In the genomic region with DNA sequence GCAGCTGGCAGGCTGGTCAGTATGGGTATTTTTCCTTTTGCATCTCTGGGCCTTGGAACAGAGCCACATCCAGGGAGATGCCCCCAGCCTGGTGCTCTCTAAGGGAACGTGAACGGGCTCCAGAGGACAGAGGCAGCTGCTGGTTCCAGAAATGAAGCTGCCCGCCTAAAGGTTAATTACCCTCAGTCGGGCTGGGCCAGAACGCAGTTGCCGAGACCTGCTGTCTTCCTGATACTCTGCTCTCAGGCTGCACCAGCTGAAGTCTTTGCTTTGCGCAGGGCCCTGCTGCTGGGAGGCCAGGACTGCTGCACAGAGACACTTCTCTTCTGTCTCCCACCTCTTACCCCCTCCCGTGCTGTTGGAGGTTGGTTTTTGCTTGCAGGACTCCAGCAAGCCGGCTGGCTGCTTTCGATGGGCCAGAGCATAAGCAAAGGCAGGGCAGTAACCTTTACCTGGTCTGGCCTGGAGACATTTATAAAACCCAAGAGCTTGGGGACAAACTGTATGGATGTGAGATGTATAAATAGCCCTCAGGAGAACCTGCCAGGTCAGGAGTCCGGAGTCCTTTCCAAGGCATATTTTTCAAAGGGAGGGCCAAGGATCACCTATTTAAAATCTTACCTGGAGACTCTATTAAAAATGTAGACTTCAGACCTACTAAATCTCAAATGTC, we compare ENCODE assay signal across 23 cellular contexts.
"Had no signal": no experiment of that assay in that cellular context is flagged by ENCODE, and none has a peak within 500 bp of the region (broad histone marks: within the 10 kb centered on the region; RNA-seq: fewer than 3 reads in every experiment).

No MANE protein-coding gene starts in this region.

- H3K9ac ChIP-seq: SK-N-SH had no signal

- H3K9me3 ChIP-seq: SJCRH30, SK-N-SH had no signal

- H3K27me3 ChIP-seq: ascending aorta, body of pancreas, SJCRH30 had no signal

- H2AFZ ChIP-seq: PC-9 had no signal

- H3K36me3 Mint-ChIP-seq: activated CD4-positive, alpha-beta memory T cell treated with anti-CD3 and anti-CD28 coated beads for 36 hours; activated naive CD4-positive, alpha-beta T cell treated with anti-CD3 and anti-CD28 coated beads, Interleukin-2, amount 50 U/mL, for 24 hours had no signal

- H3K4me2 ChIP-seq: PC-9, SK-N-SH had no signal

- H3K36me3 ChIP-seq: ascending aorta, SJCRH30 had no signal

- H3K4me1 ChIP-seq: ascending aorta, body of pancreas had no signal

- ATAC-seq: body of pancreas, K562 had no signal

- H3K27ac Mint-ChIP-seq: activated CD4-positive, alpha-beta memory T cell treated with anti-CD3 and anti-CD28 coated beads for 36 hours; activated CD4-positive, alpha-beta T cell treated with anti-CD3 and anti-CD28 coated beads, Interleukin-2, amount 10 ng/mL, durations not matched to agents 7 days and 5 days; activated naive CD4-positive, alpha-beta T cell treated with anti-CD3 and anti-CD28 coated beads, Interleukin-2, amount 50 U/mL, for 24 hours had no signal

- DNase-seq: activated CD4-positive, alpha-beta memory T cell treated with anti-CD3 and anti-CD28 coated beads for 36 hours; activated CD4-positive, alpha-beta T cell treated with anti-CD3 and anti-CD28 coated beads, Interleukin-2, amount 10 ng/mL, durations not matched to agents 7 days and 5 days; activated CD4-positive, CD25-positive, alpha-beta regulatory T cell; amniotic stem cell; body of pancreas; central memory CD4-positive, alpha-beta T cell; Karpas-422; MM.1S; NCI-H1105; NCI-H1436; NCI-H1694 treated with DMSO at 0.1 percent for 48 hours; NCI-H2081; NCI-H2171; NCI-H510A treated with DMSO at 0.1 percent for 48 hours; NCI-H69; PC-9; SJCRH30; SK-N-SH; T-helper 1 cell had no signal

- H3K9me3 Mint-ChIP-seq: activated naive CD4-positive, alpha-beta T cell treated with anti-CD3 and anti-CD28 coated beads, Interleukin-2, amount 50 U/mL, for 24 hours had no signal

- H3K27ac ChIP-seq: ascending aorta, body of pancreas, PC-9, SJCRH30, VCaP had no signal

- H3K27me3 Mint-ChIP-seq: activated CD4-positive, alpha-beta T cell treated with anti-CD3 and anti-CD28 coated beads, Interleukin-2, amount 10 ng/mL, durations not matched to agents 7 days and 5 days had no signal

- H3K4me3 ChIP-seq: ascending aorta, body of pancreas, K562, PC-9, SJCRH30 had no signal

- H3K4me1 Mint-ChIP-seq: activated CD4-positive, alpha-beta T cell treated with anti-CD3 and anti-CD28 coated beads, Interleukin-2, amount 10 ng/mL, durations not matched to agents 7 days and 5 days; activated naive CD4-positive, alpha-beta T cell treated with anti-CD3 and anti-CD28 coated beads, Interleukin-2, amount 50 U/mL, for 24 hours had no signal

- H3K4me3 Mint-ChIP-seq: activated CD4-positive, alpha-beta memory T cell treated with anti-CD3 and anti-CD28 coated beads for 36 hours; activated CD4-positive, alpha-beta T cell treated with anti-CD3 and anti-CD28 coated beads, Interleukin-2, amount 10 ng/mL, durations not matched to agents 7 days and 5 days; activated naive CD4-positive, alpha-beta T cell treated with anti-CD3 and anti-CD28 coated beads, Interleukin-2, amount 50 U/mL, for 24 hours had no signal
